ENCODE assay signal across 1 cellular context in the genomic region with DNA sequence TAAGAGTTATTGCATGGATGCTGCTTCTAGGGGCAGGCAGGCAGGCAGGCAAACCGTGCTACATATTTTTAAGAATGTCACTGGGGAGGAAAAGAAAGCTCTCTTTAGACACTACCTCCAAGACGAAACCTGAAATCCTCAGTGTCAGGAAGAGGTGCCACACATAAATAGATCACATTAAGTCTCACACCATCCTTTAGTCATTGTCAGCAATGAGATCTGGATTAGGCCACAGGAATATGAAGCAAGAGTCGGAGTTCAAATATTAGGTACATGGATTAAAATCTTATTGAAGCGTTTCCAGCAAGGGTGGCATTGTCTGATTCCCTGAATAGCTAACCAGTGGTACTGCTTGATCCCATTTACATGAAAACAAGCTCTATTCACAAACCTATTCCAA.
TF ChIP-seq lines count a peak whose summit lies in the region.

No MANE protein-coding gene starts in this region.

TF ChIP-seq in WTC11, 78 proteins besides CTCF, POLR2A, EP300 and RAD21 (continued from another document):
- TF ChIP-seq, protein P1, sequence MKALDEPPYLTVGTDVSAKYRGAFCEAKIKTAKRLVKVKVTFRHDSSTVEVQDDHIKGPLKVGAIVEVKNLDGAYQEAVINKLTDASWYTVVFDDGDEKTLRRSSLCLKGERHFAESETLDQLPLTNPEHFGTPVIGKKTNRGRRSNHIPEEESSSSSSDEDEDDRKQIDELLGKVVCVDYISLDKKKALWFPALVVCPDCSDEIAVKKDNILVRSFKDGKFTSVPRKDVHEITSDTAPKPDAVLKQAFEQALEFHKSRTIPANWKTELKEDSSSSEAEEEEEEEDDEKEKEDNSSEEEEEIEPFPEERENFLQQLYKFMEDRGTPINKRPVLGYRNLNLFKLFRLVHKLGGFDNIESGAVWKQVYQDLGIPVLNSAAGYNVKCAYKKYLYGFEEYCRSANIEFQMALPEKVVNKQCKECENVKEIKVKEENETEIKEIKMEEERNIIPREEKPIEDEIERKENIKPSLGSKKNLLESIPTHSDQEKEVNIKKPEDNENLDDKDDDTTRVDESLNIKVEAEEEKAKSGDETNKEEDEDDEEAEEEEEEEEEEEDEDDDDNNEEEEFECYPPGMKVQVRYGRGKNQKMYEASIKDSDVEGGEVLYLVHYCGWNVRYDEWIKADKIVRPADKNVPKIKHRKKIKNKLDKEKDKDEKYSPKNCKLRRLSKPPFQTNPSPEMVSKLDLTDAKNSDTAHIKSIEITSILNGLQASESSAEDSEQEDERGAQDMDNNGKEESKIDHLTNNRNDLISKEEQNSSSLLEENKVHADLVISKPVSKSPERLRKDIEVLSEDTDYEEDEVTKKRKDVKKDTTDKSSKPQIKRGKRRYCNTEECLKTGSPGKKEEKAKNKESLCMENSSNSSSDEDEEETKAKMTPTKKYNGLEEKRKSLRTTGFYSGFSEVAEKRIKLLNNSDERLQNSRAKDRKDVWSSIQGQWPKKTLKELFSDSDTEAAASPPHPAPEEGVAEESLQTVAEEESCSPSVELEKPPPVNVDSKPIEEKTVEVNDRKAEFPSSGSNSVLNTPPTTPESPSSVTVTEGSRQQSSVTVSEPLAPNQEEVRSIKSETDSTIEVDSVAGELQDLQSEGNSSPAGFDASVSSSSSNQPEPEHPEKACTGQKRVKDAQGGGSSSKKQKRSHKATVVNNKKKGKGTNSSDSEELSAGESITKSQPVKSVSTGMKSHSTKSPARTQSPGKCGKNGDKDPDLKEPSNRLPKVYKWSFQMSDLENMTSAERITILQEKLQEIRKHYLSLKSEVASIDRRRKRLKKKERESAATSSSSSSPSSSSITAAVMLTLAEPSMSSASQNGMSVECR (CRISPR knock-in tag; IDR thresholded peaks at IDR 0.05; ENCODE audit: borderline replicate concordance), result no peak
- TF ChIP-seq SMAD4 (CRISPR knock-in tag; IDR thresholded peaks at IDR 0.05), result no peak
- TF ChIP-seq TCF7 (CRISPR knock-in tag; IDR thresholded peaks at IDR 0.05; ENCODE audit: low read depth), result no peak
- TF ChIP-seq KAT7 (CRISPR knock-in tag; IDR thresholded peaks at IDR 0.05; ENCODE audit: borderline replicate concordance), result no peak
- TF ChIP-seq, protein P2, sequence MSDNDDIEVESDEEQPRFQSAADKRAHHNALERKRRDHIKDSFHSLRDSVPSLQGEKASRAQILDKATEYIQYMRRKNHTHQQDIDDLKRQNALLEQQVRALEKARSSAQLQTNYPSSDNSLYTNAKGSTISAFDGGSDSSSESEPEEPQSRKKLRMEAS (CRISPR knock-in tag; IDR thresholded peaks at IDR 0.05), result no peak
- no peak for TF ChIP-seq ZNF317 (CRISPR knock-in tag; IDR thresholded peaks at IDR 0.05; ENCODE audit: borderline replicate concordance, low read depth)
- no peak for TF ChIP-seq OVOL2 (CRISPR knock-in tag; IDR thresholded peaks at IDR 0.05; ENCODE audit: borderline replicate concordance)
- TF ChIP-seq, protein P3, sequence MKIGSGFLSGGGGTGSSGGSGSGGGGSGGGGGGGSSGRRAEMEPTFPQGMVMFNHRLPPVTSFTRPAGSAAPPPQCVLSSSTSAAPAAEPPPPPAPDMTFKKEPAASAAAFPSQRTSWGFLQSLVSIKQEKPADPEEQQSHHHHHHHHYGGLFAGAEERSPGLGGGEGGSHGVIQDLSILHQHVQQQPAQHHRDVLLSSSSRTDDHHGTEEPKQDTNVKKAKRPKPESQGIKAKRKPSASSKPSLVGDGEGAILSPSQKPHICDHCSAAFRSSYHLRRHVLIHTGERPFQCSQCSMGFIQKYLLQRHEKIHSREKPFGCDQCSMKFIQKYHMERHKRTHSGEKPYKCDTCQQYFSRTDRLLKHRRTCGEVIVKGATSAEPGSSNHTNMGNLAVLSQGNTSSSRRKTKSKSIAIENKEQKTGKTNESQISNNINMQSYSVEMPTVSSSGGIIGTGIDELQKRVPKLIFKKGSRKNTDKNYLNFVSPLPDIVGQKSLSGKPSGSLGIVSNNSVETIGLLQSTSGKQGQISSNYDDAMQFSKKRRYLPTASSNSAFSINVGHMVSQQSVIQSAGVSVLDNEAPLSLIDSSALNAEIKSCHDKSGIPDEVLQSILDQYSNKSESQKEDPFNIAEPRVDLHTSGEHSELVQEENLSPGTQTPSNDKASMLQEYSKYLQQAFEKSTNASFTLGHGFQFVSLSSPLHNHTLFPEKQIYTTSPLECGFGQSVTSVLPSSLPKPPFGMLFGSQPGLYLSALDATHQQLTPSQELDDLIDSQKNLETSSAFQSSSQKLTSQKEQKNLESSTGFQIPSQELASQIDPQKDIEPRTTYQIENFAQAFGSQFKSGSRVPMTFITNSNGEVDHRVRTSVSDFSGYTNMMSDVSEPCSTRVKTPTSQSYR (CRISPR knock-in tag; IDR thresholded peaks at IDR 0.05), result no peak
- TF ChIP-seq, protein P4, sequence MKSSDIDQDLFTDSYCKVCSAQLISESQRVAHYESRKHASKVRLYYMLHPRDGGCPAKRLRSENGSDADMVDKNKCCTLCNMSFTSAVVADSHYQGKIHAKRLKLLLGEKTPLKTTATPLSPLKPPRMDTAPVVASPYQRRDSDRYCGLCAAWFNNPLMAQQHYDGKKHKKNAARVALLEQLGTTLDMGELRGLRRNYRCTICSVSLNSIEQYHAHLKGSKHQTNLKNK (CRISPR knock-in tag; IDR thresholded peaks at IDR 0.05), result no peak
- TF ChIP-seq, protein P5, sequence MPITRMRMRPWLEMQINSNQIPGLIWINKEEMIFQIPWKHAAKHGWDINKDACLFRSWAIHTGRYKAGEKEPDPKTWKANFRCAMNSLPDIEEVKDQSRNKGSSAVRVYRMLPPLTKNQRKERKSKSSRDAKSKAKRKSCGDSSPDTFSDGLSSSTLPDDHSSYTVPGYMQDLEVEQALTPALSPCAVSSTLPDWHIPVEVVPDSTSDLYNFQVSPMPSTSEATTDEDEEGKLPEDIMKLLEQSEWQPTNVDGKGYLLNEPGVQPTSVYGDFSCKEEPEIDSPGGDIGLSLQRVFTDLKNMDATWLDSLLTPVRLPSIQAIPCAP (CRISPR knock-in tag; IDR thresholded peaks at IDR 0.05), result no peak
- TF ChIP-seq, protein P6, sequence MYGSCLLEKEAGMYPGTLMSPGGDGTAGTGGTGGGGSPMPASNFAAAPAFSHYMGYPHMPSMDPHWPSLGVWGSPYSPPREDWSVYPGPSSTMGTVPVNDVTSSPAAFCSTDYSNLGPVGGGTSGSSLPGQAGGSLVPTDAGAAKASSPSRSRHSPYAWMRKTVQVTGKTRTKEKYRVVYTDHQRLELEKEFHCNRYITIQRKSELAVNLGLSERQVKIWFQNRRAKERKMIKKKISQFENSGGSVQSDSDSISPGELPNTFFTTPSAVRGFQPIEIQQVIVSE (CRISPR knock-in tag; IDR thresholded peaks at IDR 0.05; ENCODE audit: borderline replicate concordance), result no peak
- no peak for TF ChIP-seq NR1H2 (CRISPR knock-in tag; IDR thresholded peaks at IDR 0.05)
- no peak for TF ChIP-seq MYBL2 (CRISPR knock-in tag; IDR thresholded peaks at IDR 0.05)
